Comparison of ENCODE assay signal across 1 cellular context in the genomic region with DNA sequence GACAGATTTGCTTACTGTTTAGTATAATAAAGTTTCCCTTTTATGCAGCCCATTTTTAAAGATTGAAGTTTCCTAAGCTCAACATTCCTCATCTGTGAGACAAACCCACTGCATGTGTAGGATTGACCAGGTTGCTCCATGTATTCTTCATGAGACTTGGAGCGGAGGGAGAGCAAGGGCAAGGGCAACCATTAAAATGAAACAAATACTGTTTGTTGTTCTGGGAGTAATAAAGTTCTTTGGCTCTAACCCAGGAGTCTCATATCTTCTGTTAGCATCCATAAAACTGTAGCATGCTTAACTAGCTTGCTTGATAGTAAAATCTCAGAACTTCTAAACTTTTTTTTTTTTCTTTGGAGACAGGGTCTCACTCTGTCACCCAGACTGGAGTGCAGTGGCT.
TF ChIP-seq lines count a peak whose summit lies in the region.

No MANE protein-coding gene starts in this region.

TF ChIP-seq in WTC11, 78 proteins besides CTCF, POLR2A, EP300 and RAD21 (continued from another document):
- TF ChIP-seq, protein P1, sequence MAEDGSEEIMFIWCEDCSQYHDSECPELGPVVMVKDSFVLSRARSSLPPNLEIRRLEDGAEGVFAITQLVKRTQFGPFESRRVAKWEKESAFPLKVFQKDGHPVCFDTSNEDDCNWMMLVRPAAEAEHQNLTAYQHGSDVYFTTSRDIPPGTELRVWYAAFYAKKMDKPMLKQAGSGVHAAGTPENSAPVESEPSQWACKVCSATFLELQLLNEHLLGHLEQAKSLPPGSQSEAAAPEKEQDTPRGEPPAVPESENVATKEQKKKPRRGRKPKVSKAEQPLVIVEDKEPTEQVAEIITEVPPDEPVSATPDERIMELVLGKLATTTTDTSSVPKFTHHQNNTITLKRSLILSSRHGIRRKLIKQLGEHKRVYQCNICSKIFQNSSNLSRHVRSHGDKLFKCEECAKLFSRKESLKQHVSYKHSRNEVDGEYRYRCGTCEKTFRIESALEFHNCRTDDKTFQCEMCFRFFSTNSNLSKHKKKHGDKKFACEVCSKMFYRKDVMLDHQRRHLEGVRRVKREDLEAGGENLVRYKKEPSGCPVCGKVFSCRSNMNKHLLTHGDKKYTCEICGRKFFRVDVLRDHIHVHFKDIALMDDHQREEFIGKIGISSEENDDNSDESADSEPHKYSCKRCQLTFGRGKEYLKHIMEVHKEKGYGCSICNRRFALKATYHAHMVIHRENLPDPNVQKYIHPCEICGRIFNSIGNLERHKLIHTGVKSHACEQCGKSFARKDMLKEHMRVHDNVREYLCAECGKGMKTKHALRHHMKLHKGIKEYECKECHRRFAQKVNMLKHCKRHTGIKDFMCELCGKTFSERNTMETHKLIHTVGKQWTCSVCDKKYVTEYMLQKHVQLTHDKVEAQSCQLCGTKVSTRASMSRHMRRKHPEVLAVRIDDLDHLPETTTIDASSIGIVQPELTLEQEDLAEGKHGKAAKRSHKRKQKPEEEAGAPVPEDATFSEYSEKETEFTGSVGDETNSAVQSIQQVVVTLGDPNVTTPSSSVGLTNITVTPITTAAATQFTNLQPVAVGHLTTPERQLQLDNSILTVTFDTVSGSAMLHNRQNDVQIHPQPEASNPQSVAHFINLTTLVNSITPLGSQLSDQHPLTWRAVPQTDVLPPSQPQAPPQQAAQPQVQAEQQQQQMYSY (CRISPR knock-in tag; IDR thresholded peaks at IDR 0.05), result no peak
- TF ChIP-seq ZNF232 (CRISPR knock-in tag; IDR thresholded peaks at IDR 0.05), result no peak
- TF ChIP-seq SMAD4 (CRISPR knock-in tag; IDR thresholded peaks at IDR 0.05), result no peak
- no peak for TF ChIP-seq FOXP1 (CRISPR knock-in tag; IDR thresholded peaks at IDR 0.05; ENCODE audit: borderline replicate concordance)
- TF ChIP-seq ZNF396 (CRISPR knock-in tag; IDR thresholded peaks at IDR 0.05; ENCODE audit: borderline replicate concordance), result no peak
- TF ChIP-seq, protein P2, sequence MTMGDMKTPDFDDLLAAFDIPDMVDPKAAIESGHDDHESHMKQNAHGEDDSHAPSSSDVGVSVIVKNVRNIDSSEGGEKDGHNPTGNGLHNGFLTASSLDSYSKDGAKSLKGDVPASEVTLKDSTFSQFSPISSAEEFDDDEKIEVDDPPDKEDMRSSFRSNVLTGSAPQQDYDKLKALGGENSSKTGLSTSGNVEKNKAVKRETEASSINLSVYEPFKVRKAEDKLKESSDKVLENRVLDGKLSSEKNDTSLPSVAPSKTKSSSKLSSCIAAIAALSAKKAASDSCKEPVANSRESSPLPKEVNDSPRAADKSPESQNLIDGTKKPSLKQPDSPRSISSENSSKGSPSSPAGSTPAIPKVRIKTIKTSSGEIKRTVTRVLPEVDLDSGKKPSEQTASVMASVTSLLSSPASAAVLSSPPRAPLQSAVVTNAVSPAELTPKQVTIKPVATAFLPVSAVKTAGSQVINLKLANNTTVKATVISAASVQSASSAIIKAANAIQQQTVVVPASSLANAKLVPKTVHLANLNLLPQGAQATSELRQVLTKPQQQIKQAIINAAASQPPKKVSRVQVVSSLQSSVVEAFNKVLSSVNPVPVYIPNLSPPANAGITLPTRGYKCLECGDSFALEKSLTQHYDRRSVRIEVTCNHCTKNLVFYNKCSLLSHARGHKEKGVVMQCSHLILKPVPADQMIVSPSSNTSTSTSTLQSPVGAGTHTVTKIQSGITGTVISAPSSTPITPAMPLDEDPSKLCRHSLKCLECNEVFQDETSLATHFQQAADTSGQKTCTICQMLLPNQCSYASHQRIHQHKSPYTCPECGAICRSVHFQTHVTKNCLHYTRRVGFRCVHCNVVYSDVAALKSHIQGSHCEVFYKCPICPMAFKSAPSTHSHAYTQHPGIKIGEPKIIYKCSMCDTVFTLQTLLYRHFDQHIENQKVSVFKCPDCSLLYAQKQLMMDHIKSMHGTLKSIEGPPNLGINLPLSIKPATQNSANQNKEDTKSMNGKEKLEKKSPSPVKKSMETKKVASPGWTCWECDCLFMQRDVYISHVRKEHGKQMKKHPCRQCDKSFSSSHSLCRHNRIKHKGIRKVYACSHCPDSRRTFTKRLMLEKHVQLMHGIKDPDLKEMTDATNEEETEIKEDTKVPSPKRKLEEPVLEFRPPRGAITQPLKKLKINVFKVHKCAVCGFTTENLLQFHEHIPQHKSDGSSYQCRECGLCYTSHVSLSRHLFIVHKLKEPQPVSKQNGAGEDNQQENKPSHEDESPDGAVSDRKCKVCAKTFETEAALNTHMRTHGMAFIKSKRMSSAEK (CRISPR knock-in tag; IDR thresholded peaks at IDR 0.05; ENCODE audit: borderline replicate concordance), result no peak
- TF ChIP-seq, protein P3, sequence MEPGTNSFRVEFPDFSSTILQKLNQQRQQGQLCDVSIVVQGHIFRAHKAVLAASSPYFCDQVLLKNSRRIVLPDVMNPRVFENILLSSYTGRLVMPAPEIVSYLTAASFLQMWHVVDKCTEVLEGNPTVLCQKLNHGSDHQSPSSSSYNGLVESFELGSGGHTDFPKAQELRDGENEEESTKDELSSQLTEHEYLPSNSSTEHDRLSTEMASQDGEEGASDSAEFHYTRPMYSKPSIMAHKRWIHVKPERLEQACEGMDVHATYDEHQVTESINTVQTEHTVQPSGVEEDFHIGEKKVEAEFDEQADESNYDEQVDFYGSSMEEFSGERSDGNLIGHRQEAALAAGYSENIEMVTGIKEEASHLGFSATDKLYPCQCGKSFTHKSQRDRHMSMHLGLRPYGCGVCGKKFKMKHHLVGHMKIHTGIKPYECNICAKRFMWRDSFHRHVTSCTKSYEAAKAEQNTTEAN (CRISPR knock-in tag; IDR thresholded peaks at IDR 0.05), result no peak
- TF ChIP-seq GRHL2 (CRISPR knock-in tag; IDR thresholded peaks at IDR 0.05; ENCODE audit: insufficient replicate concordance, severe bottlenecking), result no peak
- no peak for TF ChIP-seq JUN (CRISPR knock-in tag; IDR thresholded peaks at IDR 0.05)
- no peak for TF ChIP-seq ZNF671 (CRISPR knock-in tag; IDR thresholded peaks at IDR 0.05)
- no peak for TF ChIP-seq HMGA2 (CRISPR knock-in tag; IDR thresholded peaks at IDR 0.05)
- TF ChIP-seq FOXK1 (CRISPR knock-in tag; IDR thresholded peaks at IDR 0.05), result no peak
- TF ChIP-seq, protein P4, sequence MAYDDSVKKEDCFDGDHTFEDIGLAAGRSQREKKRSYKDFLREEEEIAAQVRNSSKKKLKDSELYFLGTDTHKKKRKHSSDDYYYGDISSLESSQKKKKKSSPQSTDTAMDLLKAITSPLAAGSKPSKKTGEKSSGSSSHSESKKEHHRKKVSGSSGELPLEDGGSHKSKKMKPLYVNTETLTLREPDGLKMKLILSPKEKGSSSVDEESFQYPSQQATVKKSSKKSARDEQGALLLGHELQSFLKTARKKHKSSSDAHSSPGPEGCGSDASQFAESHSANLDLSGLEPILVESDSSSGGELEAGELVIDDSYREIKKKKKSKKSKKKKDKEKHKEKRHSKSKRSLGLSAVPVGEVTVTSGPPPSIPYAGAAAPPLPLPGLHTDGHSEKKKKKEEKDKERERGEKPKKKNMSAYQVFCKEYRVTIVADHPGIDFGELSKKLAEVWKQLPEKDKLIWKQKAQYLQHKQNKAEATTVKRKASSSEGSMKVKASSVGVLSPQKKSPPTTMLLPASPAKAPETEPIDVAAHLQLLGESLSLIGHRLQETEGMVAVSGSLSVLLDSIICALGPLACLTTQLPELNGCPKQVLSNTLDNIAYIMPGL (CRISPR knock-in tag; IDR thresholded peaks at IDR 0.05), result no peak
- no peak for TF ChIP-seq ZNF317 (CRISPR knock-in tag; IDR thresholded peaks at IDR 0.05; ENCODE audit: borderline replicate concordance, low read depth)
